6 cellular contexts compared by ENCODE assay signal in genomic region chr6:57523221-57523620, GRCh38.
DNase-seq lines count a peak whose midpoint lies in the region; ATAC-seq, FAIRE-seq and TF ChIP-seq lines count a peak whose summit lies in the region.
"Not testable (repeated sequence)": the region's sequence is repeated elsewhere in the genome, so short reads cannot be mapped to it uniquely, and the experiment has no call there.

No MANE protein-coding gene starts in this region.

- peak; percentile 15 for ATAC-seq in foreskin keratinocyte
- peak in 3 of 4 donors; percentile 44 to 88 (median 53) for ATAC-seq in right lobe of liver

- not testable (repeated sequence) for H3K27ac ChIP-seq in foreskin keratinocyte, right lobe of liver

- H3K27me3 ChIP-seq in bronchial epithelial cell (ENCODE audit: control insufficient read depth, insufficient read depth, low read length); foreskin keratinocyte; right lobe of liver: not testable (repeated sequence)

- WGBS in right lobe of liver (ENCODE audit: insufficient coverage, low coverage, low lambda C conversion rate, missing lambda C conversion rate), result 68% methylated on average over 2 of the region's 2 CpGs

- H3K9me3 ChIP-seq in right lobe of liver, result not testable (repeated sequence)

- H3K4me3 ChIP-seq in bronchial epithelial cell (ENCODE audit: low read depth, low read length); right lobe of liver: not testable (repeated sequence)

- DNase-seq in H54 (ENCODE audit: insufficient read length, low spot score); foreskin keratinocyte; right lobe of liver: not testable (repeated sequence)
- DNase-seq in M059J (ENCODE audit: low read depth) (peak; percentile 50), RPMI7951 (ENCODE audit: low read depth) (peak; percentile 14), bronchial epithelial cell (ENCODE audit: low read depth) (peak; percentile 4)

- not testable (repeated sequence) for TF ChIP-seq POLR2A in H54 (IDR thresholded peaks at IDR 0.05; ENCODE audit: low read depth, low read length); right lobe of liver (IDR thresholded peaks at IDR 0.05)

- H3K4me1 ChIP-seq in foreskin keratinocyte, right lobe of liver: not testable (repeated sequence)

- not testable (repeated sequence) for TF ChIP-seq CTCF in bronchial epithelial cell (IDR thresholded peaks at IDR 0.05; ENCODE audit: insufficient read depth, low read length, severe bottlenecking); foreskin keratinocyte (conservative IDR thresholded peaks at IDR 0.05); right lobe of liver (IDR thresholded peaks at IDR 0.05)

- intact Hi-C loops in right lobe of liver (cut with DNase I), result not testable (repeated sequence)

- FAIRE-seq in H54 (lab: Jason Lieb, UNC), result peak; percentile 93
- not testable (repeated sequence) for FAIRE-seq in bronchial epithelial cell (lab: Jason Lieb, UNC)

- H3K36me3 ChIP-seq in bronchial epithelial cell (ENCODE audit: control insufficient read depth, insufficient read depth, low read length); right lobe of liver: not testable (repeated sequence)
